ENCODE assay signal across 8 cellular contexts in genomic region chrX:110310896-110311295, GRCh38. TPM values are rescaled to one million over a fixed set of nuclear protein-coding genes. Genes with fewer than 3 reads are reported as not detected.
DNase-seq lines count a peak whose midpoint lies in the region; ATAC-seq and TF ChIP-seq lines count a peak whose summit lies in the region.

No MANE protein-coding gene starts in this region.

- peak overlapping the region; percentile 16 to 50 (median 28) for H3K4me3 Mint-ChIP-seq in nephron
- H3K4me3 Mint-ChIP-seq in Calu3 (ENCODE audit: low read depth, unreplicated experiment): no peak overlapping the region

- H3K9me3 Mint-ChIP-seq in nephron (no peaks in the 10 kb centered on the region), Calu3 (ENCODE audit: low read depth, unreplicated experiment) (no peaks in the 10 kb centered on the region)

- intact Hi-C loops in Calu3 (cut with micrococcal nuclease; ENCODE audit: unreplicated experiment): no loop called here

- H3K4me1 Mint-ChIP-seq in nephron (peaks cover 63% of the 10 kb centered on the region), Calu3 (ENCODE audit: low read depth, unreplicated experiment) (peaks cover 22% of the 10 kb centered on the region)

- CTCF ChIA-PET in Calu3 (lab: Charles Lee): interaction anchor here (1.3 kb wide), 1 partner anchor 65 kb away, joined by 3 read pairs; no protein-coding TSS in a partner anchor

- BruUV-seq in Calu3 (replicated peaks; lab: Mats Ljungman, UMichigan): no TSS peak

- peak; percentile 84 for ATAC-seq in GM18909 (IDR thresholded peaks at IDR 0.05; ENCODE audit: poor library complexity, unreplicated experiment)
- ATAC-seq in HG02973 (IDR thresholded peaks at IDR 0.05; ENCODE audit: unreplicated experiment): peak; percentile 89

- peak; percentile 13 to 25 for DNase-seq in activated CD4-positive, alpha-beta T cell treated with anti-CD3 and anti-CD28 coated beads, Interleukin-2, amount 50 U/mL, for 4 hours
- DNase-seq in NCI-H1436 (lab: John Stamatoyannopoulos, UW) (no peak), SIG-M5 treated with dmso at 0.1 percent for 504 hours (lab: John Stamatoyannopoulos, UW; ENCODE audit: unreplicated experiment) (no peak), Calu3 (no peak), RKO (ENCODE audit: low spot score) (no peak)

- no peak for TF ChIP-seq CTCF in nephron (IDR thresholded peaks at IDR 0.05; ENCODE audit: unreplicated experiment in 3 of 3)
- no peak for TF ChIP-seq CTCF in Calu3 (IDR thresholded peaks at IDR 0.05; ENCODE audit: unreplicated experiment)

- H3K27me3 Mint-ChIP-seq in nephron (ENCODE audit: low read depth) (no peaks in the 10 kb centered on the region), Calu3 (ENCODE audit: unreplicated experiment) (no peaks in the 10 kb centered on the region)

- H3K36me3 Mint-ChIP-seq in nephron (ENCODE audit: low read depth) (no peaks in the 10 kb centered on the region), Calu3 (ENCODE audit: insufficient read depth, unreplicated experiment) (no peaks in the 10 kb centered on the region)

- H3K27ac Mint-ChIP-seq in nephron (peak overlapping the region; percentile 83 to 98 (median 87)), Calu3 (ENCODE audit: unreplicated experiment) (no peak overlapping the region)

RNA-seq across cellular contexts. Expression of gene AMMECR1, which starts 7.0 kb away (rescaled TPM):
- 21.8 and 23.5 TPM in 2 replicates for total RNA-seq in Calu3 (2022)

RNA-seq across cellular contexts. Expression of gene RTL9, which starts 47.8 kb away (rescaled TPM):
- total RNA-seq in Calu3 (2022): not detected in 2 replicates

Comparison
In these comparisons a context has a peak if more than half of its experiments do, and no peak if none do; other contexts are left out.
1. DNase-seq: peak in activated CD4-positive, alpha-beta T cell treated with anti-CD3 and anti-CD28 coated beads, Interleukin-2, amount 50 U/mL, for 4 hours (2 of 2); none in NCI-H1436 (single experiment), SIG-M5 treated with dmso at 0.1 percent for 504 hours (single experiment), Calu3 (single experiment) and RKO (single experiment).